8 cellular contexts compared by ENCODE assay signal in genomic region chr15:75454471-75455418, GRCh38. TPM values are rescaled to one million over a fixed set of nuclear protein-coding genes. Genes with fewer than 3 reads are reported as not detected.
DNase-seq lines count a peak whose midpoint lies in the region; ATAC-seq and TF ChIP-seq lines count a peak whose summit lies in the region.

No MANE protein-coding gene starts in this region.

- H4K20me1 ChIP-seq in smooth muscle cell (ENCODE audit: low read depth) = peaks cover 21% of the 10 kb centered on the region

- H3K9me3 Mint-ChIP-seq in CD4-positive, CD25-positive, alpha-beta regulatory T cell = no peaks in the 10 kb centered on the region

- peak; percentile 79 to 83 (median 82) for DNase-seq in CD4-positive, CD25-positive, alpha-beta regulatory T cell
- peak; percentile 74 to 89 (median 79) for DNase-seq in T-helper 2 cell
- DNase-seq in anterior cingulate cortex (lab: John Stamatoyannopoulos, UW) = peak in 49 of 58 donors; percentile 28 to 97 (median 90)
- peak; percentile 91 for DNase-seq in smooth muscle cell (lab: John Stamatoyannopoulos, UW; ENCODE audit: unreplicated experiment)
- DNase-seq in OCI-M2 (lab: John Stamatoyannopoulos, UW; ENCODE audit: unreplicated experiment) = no peak

- TF ChIP-seq CTCF in smooth muscle cell (IDR thresholded peaks at IDR 0.05; ENCODE audit: borderline replicate concordance, insufficient read depth, poor library complexity, severe bottlenecking) = no peak

- peaks cover 4 to 32% (median 17%) of the 10 kb centered on the region in 4 donors for H3K4me1 Mint-ChIP-seq in CD4-positive, CD25-positive, alpha-beta regulatory T cell

- ATAC-seq in CD4-positive, CD25-positive, alpha-beta regulatory T cell (ENCODE audit: low read depth in 2 of 2) = no peak
- no peak for ATAC-seq in GM21619 (IDR thresholded peaks at IDR 0.05; ENCODE audit: unreplicated experiment)

- H3K9ac ChIP-seq in iPS-18a (ENCODE audit: low read length) = peak overlapping the region; percentile 82
- peak overlapping the region; percentile 94 for H3K9ac ChIP-seq in smooth muscle cell (ENCODE audit: low read depth)

- H3K4me3 ChIP-seq in CD4-positive, CD25-positive, alpha-beta regulatory T cell (ENCODE audit: low read depth, low read length) = peak overlapping the region; percentile 51
- peak overlapping the region; percentile 58 for H3K4me3 ChIP-seq in iPS-18a (ENCODE audit: low read length)
- peak overlapping the region; percentile 94 for H3K4me3 ChIP-seq in smooth muscle cell

- H3K9me3 ChIP-seq in CD4-positive, CD25-positive, alpha-beta regulatory T cell (ENCODE audit: control insufficient read depth in 2 of 2, low read length in 2 of 2) = no peaks in the 10 kb centered on the region
- H3K9me3 ChIP-seq in iPS-18a (ENCODE audit: control insufficient read depth, low read depth, low read length) (no peaks in the 10 kb centered on the region), smooth muscle cell (replicated peaks; ENCODE audit: low read depth) (no peaks in the 10 kb centered on the region)

- H3K27ac Mint-ChIP-seq in CD4-positive, CD25-positive, alpha-beta regulatory T cell = peak overlapping the region in 1 of 3 donors; percentile 98

- H3K27me3 ChIP-seq in CD4-positive, CD25-positive, alpha-beta regulatory T cell (ENCODE audit: control insufficient read depth, insufficient read depth, low read length) = no peaks in the 10 kb centered on the region
- H3K27me3 ChIP-seq in iPS-18a (ENCODE audit: control insufficient read depth, insufficient read depth, low read length) (no peaks in the 10 kb centered on the region), smooth muscle cell (ENCODE audit: low read depth) (no peaks in the 10 kb centered on the region)

- no peaks in the 10 kb centered on the region for H3K36me3 Mint-ChIP-seq in CD4-positive, CD25-positive, alpha-beta regulatory T cell

- no peak for TF ChIP-seq EP300 in Ishikawa (IDR thresholded peaks at IDR 0.05; ENCODE audit: borderline replicate concordance)

- H3K27ac ChIP-seq in CD4-positive, CD25-positive, alpha-beta regulatory T cell (ENCODE audit: insufficient read depth, low read length, poor library complexity, severe bottlenecking) = peak overlapping the region; percentile 99
- H3K27ac ChIP-seq in iPS-18a (ENCODE audit: low read length) = peak overlapping the region; percentile 67
- H3K27ac ChIP-seq in smooth muscle cell (ENCODE audit: low read depth) = peak overlapping the region; percentile 98

- no peaks in the 10 kb centered on the region for H3K36me3 ChIP-seq in CD4-positive, CD25-positive, alpha-beta regulatory T cell (ENCODE audit: control insufficient read depth, insufficient read depth, low read length)
- H3K36me3 ChIP-seq in iPS-18a (ENCODE audit: control insufficient read depth, low read depth, low read length) (no peaks in the 10 kb centered on the region), smooth muscle cell (ENCODE audit: low read depth) (no peaks in the 10 kb centered on the region)

- H3K27me3 Mint-ChIP-seq in CD4-positive, CD25-positive, alpha-beta regulatory T cell = no peaks in the 10 kb centered on the region

- under 1% methylated on average over 45 of the region's 117 CpGs for WGBS in smooth muscle cell (ENCODE audit: low lambda C conversion rate)

- H3F3A ChIP-seq in smooth muscle cell (ENCODE audit: low read depth) = peaks cover 19% of the 10 kb centered on the region

- H2AFZ ChIP-seq in smooth muscle cell (ENCODE audit: low read depth) = peak overlapping the region; percentile 80

- peak overlapping the region; percentile 98 for H3K4me2 ChIP-seq in smooth muscle cell

- peaks cover 35% of the 10 kb centered on the region for H3K4me1 ChIP-seq in CD4-positive, CD25-positive, alpha-beta regulatory T cell (ENCODE audit: control insufficient read depth, insufficient read depth, low read length, poor library complexity, severe bottlenecking)
- peaks cover 6% of the 10 kb centered on the region for H3K4me1 ChIP-seq in iPS-18a (ENCODE audit: control insufficient read depth, low read depth, low read length)
- peaks cover 7% of the 10 kb centered on the region for H3K4me1 ChIP-seq in smooth muscle cell (ENCODE audit: low read depth)

- no peak for TF ChIP-seq RAD21 in Ishikawa (IDR thresholded peaks at IDR 0.05; ENCODE audit: low read depth)

- H3K79me2 ChIP-seq in smooth muscle cell (ENCODE audit: low read depth) = peaks cover 2% of the 10 kb centered on the region

- H3K4me3 Mint-ChIP-seq in CD4-positive, CD25-positive, alpha-beta regulatory T cell = peak overlapping the region; percentile 90 to 97 (median 94)

TF ChIP-seq in Ishikawa, 13 proteins besides CTCF, POLR2A, EP300 and RAD21:
- TF ChIP-seq MAX (IDR thresholded peaks at IDR 0.05) (peak; percentile 45), TEAD4 (IDR thresholded peaks at IDR 0.05) (no peak), TCF12 (IDR thresholded peaks at IDR 0.05; ENCODE audit: low read depth) (no peak), USF1 (IDR thresholded peaks at IDR 0.05) (no peak), CREB1 (IDR thresholded peaks at IDR 0.05; ENCODE audit: low read depth) (no peak), NFIC (IDR thresholded peaks at IDR 0.05) (no peak), TAF1 (IDR thresholded peaks at IDR 0.05; ENCODE audit: low read depth) (peak; percentile 46), FOXM1 (IDR thresholded peaks at IDR 0.05; ENCODE audit: borderline replicate concordance, low read depth) (no peak), YY1 (IDR thresholded peaks at IDR 0.05; ENCODE audit: low read depth) (peak; percentile 51; the same call in 1 of the 2 replicates), CEBPB (IDR thresholded peaks at IDR 0.05) (no peak), EGR1 (IDR thresholded peaks at IDR 0.05) (0 out of 2 replicates have a peak, but pooled peaks have one; percentile 26), REST (IDR thresholded peaks at IDR 0.05; ENCODE audit: low read depth) (no peak), ZBTB7A (IDR thresholded peaks at IDR 0.05; ENCODE audit: low read depth) (no peak)
TF ChIP-seq in Ishikawa: peak in this region for 4.

RNA-seq across cellular contexts. Expression of gene SIN3A, which starts 3.3 kb away (rescaled TPM):
- 123 TPM for total RNA-seq in CD4-positive, CD25-positive, alpha-beta regulatory T cell
- polyA plus RNA-seq in CD4-positive, CD25-positive, alpha-beta regulatory T cell = 10 to 100 TPM; 13.6 to 15.0 (median 14.8) TPM
- 25.5 and 40.7 TPM in 2 replicates for total RNA-seq in smooth muscle cell
- 12.0 and 12.2 TPM in 2 replicates for polyA plus RNA-seq in smooth muscle cell
